Comparison of ENCODE assay signal across 8 cellular contexts in genomic region chr1:2193514-2194251, GRCh38. TPM values are rescaled to one million over a fixed set of nuclear protein-coding genes. Genes with fewer than 3 reads are reported as not detected.
A peak's percentile ranks its signal among the peaks of the same experiment; 100 is the strongest.
DNase-seq lines count a peak whose midpoint lies in the region; ATAC-seq and TF ChIP-seq lines count a peak whose summit lies in the region.

No MANE protein-coding gene starts in this region.

- no peaks in the 10 kb centered on the region for H3K9me3 ChIP-seq in BLaER1
- H3K9me3 ChIP-seq in KOPT-K1 (ENCODE audit: insufficient read depth, low read length, poor library complexity, severe bottlenecking): no peaks in the 10 kb centered on the region
- no peaks in the 10 kb centered on the region for H3K9me3 ChIP-seq in colonic mucosa

- peak overlapping the region in 9 of 10 donors; percentile 39 to 84 (median 67) for H3K4me3 Mint-ChIP-seq in naive thymus-derived CD8-positive, alpha-beta T cell

- peak overlapping the region; percentile 97 for H3K4me2 ChIP-seq in BLaER1

- H3K27me3 ChIP-seq in BLaER1: no peaks in the 10 kb centered on the region
- no peaks in the 10 kb centered on the region for H3K27me3 ChIP-seq in colonic mucosa

- H3K4me3 ChIP-seq in BLaER1 (peak overlapping the region; percentile 73), colonic mucosa (peak overlapping the region; percentile 56)

- H3K27ac Mint-ChIP-seq in naive thymus-derived CD8-positive, alpha-beta T cell: peak overlapping the region in 7 of 10 donors; percentile 15 to 84 (median 63)

- no peak for ATAC-seq in naive thymus-derived CD8-positive, alpha-beta T cell
- ATAC-seq in HG02885 (IDR thresholded peaks at IDR 0.05; ENCODE audit: poor library complexity, unreplicated experiment): no peak

- H3K9me3 Mint-ChIP-seq in naive thymus-derived CD8-positive, alpha-beta T cell: no peaks in the 10 kb centered on the region

- no peaks in the 10 kb centered on the region for H3K27me3 Mint-ChIP-seq in naive thymus-derived CD8-positive, alpha-beta T cell

- H3K27ac ChIP-seq in BLaER1 (peak overlapping the region; percentile 64), KOPT-K1 (ENCODE audit: low read depth, low read length, poor library complexity, severe bottlenecking) (peak overlapping the region; percentile 84), colonic mucosa (peak overlapping the region; percentile 37)

- POLR2A ChIA-PET in naive thymus-derived CD8-positive, alpha-beta T cell (lab: Charles Lee): interaction anchor here (1.3 to 24.5 kb wide), 7 partner anchors 12 to 223 kb away, joined by 4 to 303 read pairs (median 22); partner anchors contain the start of gene SKI

- no peak for DNase-seq in colonic mucosa
- no peak for DNase-seq in naive thymus-derived CD8-positive, alpha-beta T cell
- no peak for DNase-seq in kidney glomerular epithelial cell (lab: John Stamatoyannopoulos, UW)
- DNase-seq in stimulated activated CD4-positive, alpha-beta T cell treated with anti-CD3 and anti-CD28 coated beads, Interleukin-4, amount 100 ng/mL, for 4 hours: no peak
- DNase-seq in NCI-H2171 treated with DMSO at 0.1 percent for 48 hours (lab: John Stamatoyannopoulos, UW): no peak

- TF ChIP-seq CTCF in colonic mucosa (IDR thresholded peaks at IDR 0.05): no peak

- peak overlapping the region; percentile 73 for H3K9ac ChIP-seq in BLaER1
- peak overlapping the region; percentile 41 to 58 for H3K9ac ChIP-seq in colonic mucosa (ENCODE audit: low read depth in 2 of 2, low read length in 2 of 2)

- peaks cover 24% of the 10 kb centered on the region; the same call in 1 of the 2 replicates for H4K20me1 ChIP-seq in BLaER1

- intact Hi-C loops in colonic mucosa (cut with DNase I): loop anchor here (10.0 kb wide), 1 partner anchor 451 kb away; no protein-coding TSS in a partner anchor

- H3K36me3 Mint-ChIP-seq in naive thymus-derived CD8-positive, alpha-beta T cell: no peaks in the 10 kb centered on the region

- H3K36me3 ChIP-seq in BLaER1 (no peaks in the 10 kb centered on the region), KOPT-K1 (ENCODE audit: insufficient read depth, low read length) (peaks cover 26% of the 10 kb centered on the region), colonic mucosa (no peaks in the 10 kb centered on the region)

- H3K4me1 ChIP-seq in BLaER1 (peaks cover 87% of the 10 kb centered on the region), colonic mucosa (peaks cover 29% of the 10 kb centered on the region)

- peaks cover 6 to 40% (median 27%) of the 10 kb centered on the region in 4 donors for H3K4me1 Mint-ChIP-seq in naive thymus-derived CD8-positive, alpha-beta T cell

RNA-seq across cellular contexts. Expression of gene FAAP20, which starts 0.9 kb away (rescaled TPM):
- total RNA-seq in colonic mucosa: 10 to 100 TPM; 29.9 to 53.7 TPM
- 10 to 100 TPM; 39.4 to 49.3 TPM for total RNA-seq in naive thymus-derived CD8-positive, alpha-beta T cell
- polyA plus RNA-seq in naive thymus-derived CD8-positive, alpha-beta T cell: 10 to 100 TPM; 70.1 to 76.6 (median 74.9) TPM

RNA-seq across cellular contexts. Expression of gene SKI, which starts 34.4 kb away (rescaled TPM):
- 10 to 100 TPM; 31.0 to 36.1 TPM for total RNA-seq in colonic mucosa
- 100 to 1,000 TPM in 1 of 2 experiments, 10 to 100 TPM in 1; 98.3 to 105 TPM for total RNA-seq in naive thymus-derived CD8-positive, alpha-beta T cell
- under 1 TPM; 0.30 to 0.80 (median 0.53) TPM for polyA plus RNA-seq in naive thymus-derived CD8-positive, alpha-beta T cell
